ENCODE assay signal across 27 cellular contexts in the genomic region with DNA sequence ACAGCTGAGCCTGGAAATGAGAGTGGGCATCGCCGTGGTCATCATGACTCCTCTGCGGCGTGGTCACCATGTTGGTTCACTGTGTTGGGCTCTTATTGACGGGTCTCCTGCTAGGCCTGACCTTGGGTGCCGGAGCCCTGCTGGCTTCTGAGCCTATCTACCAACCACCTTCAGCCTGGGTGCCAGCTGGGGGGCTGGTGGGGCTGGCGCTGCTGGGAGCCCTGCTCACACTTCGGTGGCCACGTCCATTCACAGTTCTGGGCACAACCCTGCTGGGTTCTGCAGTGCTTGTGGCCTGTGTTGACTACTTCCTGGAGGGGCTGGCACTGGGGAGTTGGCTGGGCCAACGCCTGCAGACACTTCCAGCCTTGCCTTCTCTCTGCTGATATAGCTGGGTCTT. TPM values are rescaled to one million over a fixed set of nuclear protein-coding genes. Genes with fewer than 3 reads are reported as not detected.
"Had no signal": no experiment of that assay in that cellular context is flagged by ENCODE, and none has a peak within 500 bp of the region (broad histone marks: within the 10 kb centered on the region; RNA-seq: fewer than 3 reads in every experiment).

No MANE protein-coding gene starts in this region.

- H3K4me2 ChIP-seq: neural progenitor cell, smooth muscle cell had no signal

- DNase-seq: activated CD4-positive, alpha-beta T cell treated with anti-CD3 and anti-CD28 coated beads, Interleukin-2, amount 50 U/mL, for 1 hour; activated CD8-positive, alpha-beta T cell treated with anti-CD3 and anti-CD28 coated beads, Interleukin-2, amount 10 ng/mL, durations not matched to agents 7 days and 5 days; activated naive CD4-positive, alpha-beta T cell treated with Interleukin-2 at 50 U/mL for 16 hours; activated naive CD8-positive, alpha-beta T cell treated with anti-CD3 and anti-CD28 coated beads, Interleukin-2, amount 10 ng/mL, durations not matched to agents 7 days and 5 days; activated T-cell treated with anti-CD3 and anti-CD28 coated beads, Interleukin-2, amount 50 U/mL, for 1 hour; amygdala; effector CD4-positive, alpha-beta T cell; foreskin keratinocyte; kidney; lower lobe of right lung; mesendoderm; mucosa of descending colon; retina; sigmoid colon; stimulated activated CD4-positive, alpha-beta T cell treated with anti-CD3 and anti-CD28 coated beads, Interleukin-2, amount 100 ng/mL, for 48 hours; stimulated activated CD8-positive, alpha-beta memory T cell treated with anti-CD3 and anti-CD28 coated beads, Interleukin-4, amount 100 ng/mL, for 48 hours; stimulated activated naive B cell treated with anti-CD40 and anti-IgM and Interleukin-4, amounts not matched to agents 10 μg/mL and 1 μg/mL and 100 μg/mL, for 72 hours; T-helper 2 cell; testis had no signal

- H3K4me3 Mint-ChIP-seq: activated CD8-positive, alpha-beta T cell treated with anti-CD3 and anti-CD28 coated beads, Interleukin-2, amount 10 ng/mL, durations not matched to agents 7 days and 5 days; stimulated activated naive B cell treated with anti-CD40 and anti-IgM and Interleukin-4, amounts not matched to agents 10 μg/mL and 1 μg/mL and 100 μg/mL, for 72 hours had no signal

- H3K27ac Mint-ChIP-seq: activated naive CD8-positive, alpha-beta T cell treated with anti-CD3 and anti-CD28 coated beads, Interleukin-2, amount 10 ng/mL, durations not matched to agents 7 days and 5 days; activated T-helper 17 cell treated with anti-CD3 and anti-CD28 coated beads, Interleukin-2, amount 50 U/mL, for 72 hours; neural progenitor cell; stimulated activated naive B cell treated with anti-CD40 and anti-IgM and Interleukin-4, amounts not matched to agents 10 μg/mL and 1 μg/mL and 100 μg/mL, for 72 hours had no signal

- FAIRE-seq: endometrium, kidney had no signal

- H2AFZ ChIP-seq: neural progenitor cell had no signal

- H3K27me3 Mint-ChIP-seq: activated naive CD8-positive, alpha-beta T cell treated with anti-CD3 and anti-CD28 coated beads, Interleukin-2, amount 10 ng/mL, durations not matched to agents 7 days and 5 days; activated T-helper 17 cell treated with anti-CD3 and anti-CD28 coated beads, Interleukin-2, amount 50 U/mL, for 72 hours; progenitor cell of endocrine pancreas; stimulated activated naive B cell treated with anti-CD40 and anti-IgM and Interleukin-4, amounts not matched to agents 10 μg/mL and 1 μg/mL and 100 μg/mL, for 72 hours had no signal

- H3K36me3 ChIP-seq: neural progenitor cell, sigmoid colon had no signal

- ATAC-seq: activated CD4-positive, CD25-positive, alpha-beta regulatory T cell treated with anti-CD3 and anti-CD28 coated beads, Interleukin-2, amount 50 U/mL, for 24 hours; activated CD8-positive, alpha-beta T cell treated with anti-CD3 and anti-CD28 coated beads, Interleukin-2, amount 10 ng/mL, durations not matched to agents 7 days and 5 days; activated T-helper 17 cell treated with anti-CD3 and anti-CD28 coated beads, Interleukin-2, amount 50 U/mL, for 72 hours; foreskin keratinocyte; left lobe of liver; lower lobe of right lung; mucosa of descending colon; stimulated activated naive B cell treated with anti-CD40 and anti-IgM and Interleukin-4, amounts not matched to agents 10 μg/mL and 1 μg/mL and 100 μg/mL, for 72 hours had no signal

- H3K9ac ChIP-seq: neural progenitor cell had no signal

- H3K9me3 ChIP-seq: lower lobe of right lung, mucosa of descending colon, sigmoid colon, testis, upper lobe of left lung had no signal

- H3K9me3 Mint-ChIP-seq: activated naive CD8-positive, alpha-beta T cell treated with anti-CD3 and anti-CD28 coated beads, Interleukin-2, amount 10 ng/mL, durations not matched to agents 7 days and 5 days; activated T-helper 17 cell treated with anti-CD3 and anti-CD28 coated beads, Interleukin-2, amount 50 U/mL, for 72 hours; neural progenitor cell; stimulated activated naive B cell treated with anti-CD40 and anti-IgM and Interleukin-4, amounts not matched to agents 10 μg/mL and 1 μg/mL and 100 μg/mL, for 72 hours had no signal

- H3K4me3 ChIP-seq: lower lobe of right lung, mucosa of descending colon, neural progenitor cell, sigmoid colon, smooth muscle cell, testis had no signal

- H3K27me3 ChIP-seq: foreskin keratinocyte, neural progenitor cell, testis, upper lobe of left lung had no signal

- H3K27ac ChIP-seq: foreskin keratinocyte, lower lobe of right lung, neural progenitor cell, sigmoid colon, testis, upper lobe of left lung had no signal

RNA-seq across cellular contexts. Expression of gene MMP19, which starts 9.7 kb away (rescaled TPM):
- total RNA-seq: activated CD8-positive, alpha-beta T cell treated with anti-CD3 and anti-CD28 coated beads, Interleukin-2, amount 10 ng/mL, durations not matched to agents 7 days and 5 days; activated T-helper 17 cell treated with anti-CD3 and anti-CD28 coated beads, Interleukin-2, amount 50 U/mL, for 72 hours had no signal
